ENCODE assay signal across 1 cellular context in genomic region chr19:17244618-17245534, GRCh38.
TF ChIP-seq lines count a peak whose summit lies in the region.

No MANE protein-coding gene starts in this region.

TF ChIP-seq in HepG2, 621 proteins besides CTCF, POLR2A, EP300 and RAD21 (continued from another document and continues in another):
- TF ChIP-seq NFIB (CRISPR knock-in tag; IDR thresholded peaks at IDR 0.05; ENCODE audit: borderline replicate concordance) (no peak), ELF4 (CRISPR knock-in tag; IDR thresholded peaks at IDR 0.05; ENCODE audit: borderline replicate concordance) (no peak), ZNF563 (CRISPR knock-in tag; IDR thresholded peaks at IDR 0.05) (peak; percentile 41; the same call in 1 of the 2 replicates), MTERF4 (CRISPR knock-in tag; IDR thresholded peaks at IDR 0.05) (0 out of 2 replicates have a peak, but pooled peaks have one; percentile 22), ZNF687 (CRISPR knock-in tag; IDR thresholded peaks at IDR 0.05) (peak; percentile 1; the same call in 1 of the 2 replicates), POLR2G (IDR thresholded peaks at IDR 0.05; ENCODE audit: low read depth, low read length) (0 out of 2 replicates have a peak, but pooled peaks have one; percentile 39), GLMP (CRISPR knock-in tag; IDR thresholded peaks at IDR 0.05; ENCODE audit: borderline replicate concordance) (0 out of 2 replicates have a peak, but pooled peaks have one; percentile 55), AHR (CRISPR knock-in tag; IDR thresholded peaks at IDR 0.05) (no peak), ZNF101 (CRISPR knock-in tag; IDR thresholded peaks at IDR 0.05; ENCODE audit: borderline replicate concordance, low read depth) (0 out of 2 replicates have a peak, but pooled peaks have one; percentile 60), ZNF558 (CRISPR knock-in tag; IDR thresholded peaks at IDR 0.05; ENCODE audit: borderline replicate concordance) (0 out of 2 replicates have a peak, but pooled peaks have one; percentile 3), NRL (CRISPR knock-in tag; IDR thresholded peaks at IDR 0.05; ENCODE audit: borderline replicate concordance) (0 out of 2 replicates have a peak, but pooled peaks have one; percentile 14), PCBP2 (optimal IDR thresholded peaks at IDR 0.05; ENCODE audit: low read depth, low read length, poor library complexity, severe bottlenecking) (no peak), SAP130 (CRISPR knock-in tag; IDR thresholded peaks at IDR 0.05; ENCODE audit: low read depth) (no peak; the same call in 1 of the 2 replicates), ZNF737 (CRISPR knock-in tag; IDR thresholded peaks at IDR 0.05; ENCODE audit: borderline replicate concordance) (no peak), BCL3 (CRISPR knock-in tag; IDR thresholded peaks at IDR 0.05) (no peak), ZNF615 (CRISPR knock-in tag; IDR thresholded peaks at IDR 0.05; ENCODE audit: borderline replicate concordance) (no peak), ZNF530 (CRISPR knock-in tag; IDR thresholded peaks at IDR 0.05; ENCODE audit: low read depth) (0 out of 2 replicates have a peak, but pooled peaks have one; percentile 43), ZNF564 (CRISPR knock-in tag; IDR thresholded peaks at IDR 0.05) (0 out of 2 replicates have a peak, but pooled peaks have one; percentile 31), ZNF773 (CRISPR knock-in tag; IDR thresholded peaks at IDR 0.05; ENCODE audit: borderline replicate concordance) (no peak), KIAA2018 (CRISPR knock-in tag; IDR thresholded peaks at IDR 0.05; ENCODE audit: borderline replicate concordance) (no peak), ZBTB7A (CRISPR knock-in tag; IDR thresholded peaks at IDR 0.05) (peak; percentile 58; the same call in 1 of the 2 replicates), THYN1 (CRISPR knock-in tag; IDR thresholded peaks at IDR 0.05; ENCODE audit: borderline replicate concordance, low read depth) (no peak), AGO2 (optimal IDR thresholded peaks at IDR 0.05; ENCODE audit: low read depth, low read length) (peak; percentile 88), DBP (CRISPR knock-in tag; IDR thresholded peaks at IDR 0.05; ENCODE audit: not compliant biosample characterization) (no peak), ZNF616 (CRISPR knock-in tag; IDR thresholded peaks at IDR 0.05; ENCODE audit: low read depth) (0 out of 2 replicates have a peak, but pooled peaks have one; percentile 6), TFE3 (CRISPR knock-in tag; IDR thresholded peaks at IDR 0.05) (no peak), ZSCAN30 (CRISPR knock-in tag; IDR thresholded peaks at IDR 0.05) (no peak), ZNF138 (CRISPR knock-in tag; IDR thresholded peaks at IDR 0.05; ENCODE audit: low read depth) (no peak), JUN (CRISPR knock-in tag; IDR thresholded peaks at IDR 0.05) (no peak), NFIC (IDR thresholded peaks at IDR 0.05; ENCODE audit: low read length) (peak; percentile 10; the same call in 1 of the 2 replicates), WIZ (CRISPR knock-in tag; IDR thresholded peaks at IDR 0.05) (0 out of 2 replicates have a peak, but pooled peaks have one; percentile 49), ZNF670 (CRISPR knock-in tag; IDR thresholded peaks at IDR 0.05; ENCODE audit: borderline replicate concordance) (0 out of 2 replicates have a peak, but pooled peaks have one; percentile 1), HMGXB4 (CRISPR knock-in tag; IDR thresholded peaks at IDR 0.05; ENCODE audit: borderline replicate concordance in 1 of 2, low read depth in 1 of 2) (peak; percentile 13 to 79; a peak in 1 of 4 replicates), ZSCAN25 (CRISPR knock-in tag; IDR thresholded peaks at IDR 0.05) (no peak)
